In genomic region chr13:40813662-40814454, GRCh38 we compare ENCODE assay signal across 8 cellular contexts. TPM values are rescaled to one million over a fixed set of nuclear protein-coding genes. Genes with fewer than 3 reads are reported as not detected.
DNase-seq lines count a peak whose midpoint lies in the region; ATAC-seq and TF ChIP-seq lines count a peak whose summit lies in the region.

No MANE protein-coding gene starts in this region.

- H3K9me2 ChIP-seq in DOHH2 (replicated peaks; ENCODE audit: control insufficient read depth, low read length): no peaks in the 10 kb centered on the region

- H3K4me1 Mint-ChIP-seq in glutamatergic neuron (ENCODE audit: low read depth, unreplicated experiment): peaks cover 5% of the 10 kb centered on the region
- no peaks in the 10 kb centered on the region for H3K4me1 Mint-ChIP-seq in CD8-positive, alpha-beta T cell (ENCODE audit: low read depth)

- H3K36me3 ChIP-seq in DOHH2 (ENCODE audit: control insufficient read depth, low read length): peaks cover 10% of the 10 kb centered on the region
- peaks cover 14% of the 10 kb centered on the region; the same call in 1 of the 2 replicates for H3K36me3 ChIP-seq in RWPE2 (ENCODE audit: low read depth)
- peaks cover 5% of the 10 kb centered on the region for H3K36me3 ChIP-seq in CD8-positive, alpha-beta T cell (ENCODE audit: insufficient read depth, low read length)

- no peaks in the 10 kb centered on the region for H3K9me3 ChIP-seq in DOHH2 (ENCODE audit: control insufficient read depth, insufficient read depth, low read length)
- no peaks in the 10 kb centered on the region for H3K9me3 ChIP-seq in RWPE2 (ENCODE audit: severe bottlenecking)
- H3K9me3 ChIP-seq in CD8-positive, alpha-beta T cell (ENCODE audit: low read length): peaks cover 14% of the 10 kb centered on the region

- CTCF ChIA-PET in HEK293T (lab: Yijun Ruan, JAX): interaction anchor here (0.6 to 0.7 kb wide), 4 partner anchors 10 to 226 kb away, joined by 3 to 4 read pairs (median 4); no protein-coding TSS in a partner anchor
- CTCF ChIA-PET in CD8-positive, alpha-beta T cell (lab: Charles Lee): interaction anchor here (0.8 to 1.4 kb wide), 3 partner anchors 15 to 179 kb away, joined by 3 to 4 read pairs (median 4); no protein-coding TSS in a partner anchor

- no peaks in the 10 kb centered on the region for H3K27me3 ChIP-seq in DOHH2 (ENCODE audit: control insufficient read depth, low read length)
- H3K27me3 ChIP-seq in RWPE2 (ENCODE audit: insufficient read depth, poor library complexity, severe bottlenecking): no peaks in the 10 kb centered on the region
- H3K27me3 ChIP-seq in CD8-positive, alpha-beta T cell (ENCODE audit: insufficient read depth, low read length): no peaks in the 10 kb centered on the region

- H3K79me2 ChIP-seq in DOHH2 (ENCODE audit: control insufficient read depth, low read length): no peaks in the 10 kb centered on the region

- no peak overlapping the region for H3K27ac Mint-ChIP-seq in glutamatergic neuron (ENCODE audit: unreplicated experiment)
- no peak overlapping the region for H3K27ac Mint-ChIP-seq in CD8-positive, alpha-beta T cell

- no peak for ATAC-seq in RWPE2 (ENCODE audit: low read depth)
- no peak for ATAC-seq in CD8-positive, alpha-beta T cell

- no peak overlapping the region for H3K4me3 Mint-ChIP-seq in glutamatergic neuron (ENCODE audit: unreplicated experiment)
- H3K4me3 Mint-ChIP-seq in CD8-positive, alpha-beta T cell: no peak overlapping the region

- H3K27me3 Mint-ChIP-seq in glutamatergic neuron (ENCODE audit: unreplicated experiment): no peaks in the 10 kb centered on the region
- H3K27me3 Mint-ChIP-seq in CD8-positive, alpha-beta T cell (ENCODE audit: low read depth): no peaks in the 10 kb centered on the region

- no peak overlapping the region for H3K4me2 ChIP-seq in DOHH2 (ENCODE audit: low read length)

- H4K20me1 ChIP-seq in DOHH2 (ENCODE audit: control insufficient read depth, insufficient read depth, low read depth, low read length): no peaks in the 10 kb centered on the region

- peak; percentile 86 for TF ChIP-seq CTCF in DOHH2 (IDR thresholded peaks at IDR 0.05; ENCODE audit: low read depth, low read length, poor library complexity, severe bottlenecking)
- TF ChIP-seq CTCF in RWPE2 (IDR thresholded peaks at IDR 0.05; ENCODE audit: poor library complexity, severe bottlenecking): peak; percentile 44
- peak; percentile 48 for TF ChIP-seq CTCF in glutamatergic neuron (IDR thresholded peaks at IDR 0.05; ENCODE audit: partially characterized antibody, unreplicated experiment)
- TF ChIP-seq CTCF in CD8-positive, alpha-beta T cell (IDR thresholded peaks at IDR 0.05): no peak

- DNase-seq in HEK293T (ENCODE audit: extremely low spot score): peak; percentile 46
- DNase-seq in RWPE2 (ENCODE audit: low spot score): no peak
- DNase-seq in glutamatergic neuron: no peak
- no peak for DNase-seq in CD8-positive, alpha-beta T cell
- no peak for DNase-seq in NCI-H2081 (lab: John Stamatoyannopoulos, UW)
- no peak for DNase-seq in activated CD8-positive, alpha-beta memory T cell treated with anti-CD3 and anti-CD28 coated beads, Interleukin-2, amount 50 U/mL, for 4 hours
- DNase-seq in GOT3 (lab: John Stamatoyannopoulos, UW): no peak

- H3K9me3 Mint-ChIP-seq in glutamatergic neuron (ENCODE audit: unreplicated experiment): no peaks in the 10 kb centered on the region
- H3K9me3 Mint-ChIP-seq in CD8-positive, alpha-beta T cell: peaks cover 19% of the 10 kb centered on the region

- no peaks in the 10 kb centered on the region for H3K36me3 Mint-ChIP-seq in glutamatergic neuron (ENCODE audit: unreplicated experiment)
- H3K36me3 Mint-ChIP-seq in CD8-positive, alpha-beta T cell: peaks cover 71% of the 10 kb centered on the region

- peaks cover 8% of the 10 kb centered on the region for H3F3A ChIP-seq in DOHH2 (ENCODE audit: control insufficient read depth, insufficient read depth)

- H3K4me3 ChIP-seq in DOHH2 (ENCODE audit: low read length) (no peak overlapping the region), RWPE2 (ENCODE audit: severe bottlenecking) (no peak overlapping the region)
- H3K4me3 ChIP-seq in CD8-positive, alpha-beta T cell (ENCODE audit: low read depth, low read length): no peak overlapping the region

- intact Hi-C loops in CD8-positive, alpha-beta T cell (cut with DNase I, micrococcal nuclease): loop anchor here in 1 of 2 experiments (1.0 kb wide), 1 partner anchor 37 kb away; no protein-coding TSS in a partner anchor

- POLR2A ChIA-PET in HEK293T (lab: Yijun Ruan, JAX): interaction anchor here (1.0 kb wide), 1 partner anchor 108 kb away, joined by 3 read pairs; no protein-coding TSS in a partner anchor
- POLR2A ChIA-PET in CD8-positive, alpha-beta T cell (lab: Charles Lee): no interaction called here

- no peak overlapping the region for H3K27ac ChIP-seq in DOHH2 (ENCODE audit: low read depth, low read length)
- H3K27ac ChIP-seq in RWPE2 (ENCODE audit: poor library complexity, severe bottlenecking): no peak overlapping the region
- no peak overlapping the region for H3K27ac ChIP-seq in CD8-positive, alpha-beta T cell (ENCODE audit: low read depth, low read length)

- H3K4me1 ChIP-seq in DOHH2 (ENCODE audit: control insufficient read depth, low read length) (peaks cover 24% of the 10 kb centered on the region), RWPE2 (ENCODE audit: insufficient read depth, poor library complexity, severe bottlenecking) (no peaks in the 10 kb centered on the region)
- H3K4me1 ChIP-seq in CD8-positive, alpha-beta T cell (ENCODE audit: insufficient read depth, low read length): no peaks in the 10 kb centered on the region

TF ChIP-seq in HEK293T, 16 proteins besides CTCF, POLR2A, EP300 and RAD21:
- no peak for TF ChIP-seq ZNF384 (IDR thresholded peaks at IDR 0.05)
- TF ChIP-seq ARNT (IDR thresholded peaks at IDR 0.05): no peak
- TF ChIP-seq FOXM1 (IDR thresholded peaks at IDR 0.05; ENCODE audit: borderline replicate concordance): no peak
- TF ChIP-seq NFRKB (IDR thresholded peaks at IDR 0.05): no peak
- no peak for TF ChIP-seq SP1 (IDR thresholded peaks at IDR 0.05)
- TF ChIP-seq TARDBP (IDR thresholded peaks at IDR 0.05): no peak
- TF ChIP-seq BHLHE40 (IDR thresholded peaks at IDR 0.05; ENCODE audit: borderline replicate concordance): no peak
- TF ChIP-seq FOXK2 (IDR thresholded peaks at IDR 0.05): no peak
- TF ChIP-seq HDGF (IDR thresholded peaks at IDR 0.05; ENCODE audit: borderline replicate concordance): no peak
- TF ChIP-seq ELF4 (IDR thresholded peaks at IDR 0.05): no peak
- TF ChIP-seq L3MBTL2 (conservative IDR thresholded peaks at IDR 0.05): no peak
- TF ChIP-seq FOXA1 (IDR thresholded peaks at IDR 0.05): no peak
- TF ChIP-seq PKNOX1 (IDR thresholded peaks at IDR 0.05): no peak
- TF ChIP-seq LEF1 (IDR thresholded peaks at IDR 0.05; ENCODE audit: borderline replicate concordance): no peak
- TF ChIP-seq SUZ12 (IDR thresholded peaks at IDR 0.05): no peak
- TF ChIP-seq CTBP1 (IDR thresholded peaks at IDR 0.05; ENCODE audit: borderline replicate concordance): no peak

RNA-seq across cellular contexts. Expression of gene SLC25A15, which starts 24.4 kb away (rescaled TPM):
- total RNA-seq in glutamatergic neuron (ENCODE audit: unreplicated experiment): 7.3 TPM
- total RNA-seq in CD8-positive, alpha-beta T cell: 1 to 10 TPM; 5.0 to 7.5 TPM

RNA-seq across cellular contexts. Expression of gene MRPS31, which starts 42.9 kb away (rescaled TPM):
- total RNA-seq in glutamatergic neuron (ENCODE audit: unreplicated experiment): 28.8 TPM
- 1 to 10 TPM; 7.3 to 7.5 TPM for total RNA-seq in CD8-positive, alpha-beta T cell
